22 cellular contexts compared by ENCODE assay signal in genomic region chr10:17250736-17251135, GRCh38. TPM values are rescaled to one million over a fixed set of nuclear protein-coding genes. Genes with fewer than 3 reads are reported as not detected.
A peak's percentile ranks its signal among the peaks of the same experiment; 100 is the strongest.
DNase-seq lines count a peak whose midpoint lies in the region; ATAC-seq, FAIRE-seq and TF ChIP-seq lines count a peak whose summit lies in the region.
"Had no signal": no experiment of that assay in that cellular context is flagged by ENCODE, and none has a peak within 500 bp of the region (broad histone marks: within the 10 kb centered on the region; RNA-seq: fewer than 3 reads in every experiment).

No MANE protein-coding gene starts in this region.

- H3K36me3 Mint-ChIP-seq in mesothelial cell of epicardium: peaks cover 11% of the 10 kb centered on the region

- H3K27ac ChIP-seq in C4-2B: no peak overlapping the region
- H3K27ac ChIP-seq in GM12878 (ENCODE audit: control insufficient read depth, insufficient read depth): no peak overlapping the region
- H3K27ac ChIP-seq in mesenchymal stem cell (ENCODE audit: low read length, poor library complexity, severe bottlenecking): no peak overlapping the region
- H3K27ac ChIP-seq: epithelial cell of prostate, sigmoid colon had no signal

- H2BK12ac ChIP-seq in mesenchymal stem cell (ENCODE audit: low read length in 2 of 2): no peak overlapping the region

- H4K20me1 ChIP-seq in GM12878 (ENCODE audit: control insufficient read depth, insufficient read depth): no peaks in the 10 kb centered on the region

- no peak overlapping the region for H2BK5ac ChIP-seq in mesenchymal stem cell (ENCODE audit: low read depth, low read length, poor library complexity, severe bottlenecking)

- intact Hi-C loops in GM12878 (cut with micrococcal nuclease; ENCODE audit: unreplicated experiment): loop anchor here (10.0 kb wide), 2 partner anchors 126 to 1346 kb away; partner anchors contain the start of gene CUBN

- 0 out of 2 replicates have a peak, but pooled peaks have one; percentile 4 for TF ChIP-seq CTCF in C4-2B (conservative IDR thresholded peaks at IDR 0.05)
- TF ChIP-seq CTCF in GM12878 (IDR thresholded peaks at IDR 0.05 in 2 of 3, conservative IDR thresholded peaks at IDR 0.05 in 1 of 3; ENCODE audit: control insufficient read depth in 2 of 3, extremely low read depth in 1 of 3, insufficient read depth in 1 of 3, low read depth in 3 of 3, low read length in 3 of 3): peak in 1 of 3 experiments; percentile 42; a peak in 1 of 6 replicates
- TF ChIP-seq CTCF in mesothelial cell of epicardium (IDR thresholded peaks at IDR 0.05; ENCODE audit: unreplicated experiment): no peak

- no peak overlapping the region for H4K91ac ChIP-seq in mesenchymal stem cell (ENCODE audit: low read length)

- TF ChIP-seq POLR2A in GM12878 (IDR thresholded peaks at IDR 0.05; ENCODE audit: low read depth, low read length): no peak
- TF ChIP-seq POLR2A in GM12892 (IDR thresholded peaks at IDR 0.05; ENCODE audit: low read depth, low read length): no peak

- POLR2A ChIA-PET in GM12878 (lab: Charles Lee): no interaction called here

- H3K27ac Mint-ChIP-seq in mesothelial cell of epicardium: no peak overlapping the region
- H3K27ac Mint-ChIP-seq: activated naive CD4-positive, alpha-beta T cell treated with anti-CD3 and anti-CD28 coated beads, Interleukin-2, amount 50 U/mL, for 24 hours; dendritic cell treated with granulocyte-macrophage colony-stimulating factor and Interleukin-4, amounts not matched to agents 40 ng/mL and 50 ng/mL, for 4 days had no signal

- FAIRE-seq in GM12878 (lab: Jason Lieb, UNC) (no peak), GM12892 (lab: Jason Lieb, UNC) (no peak)
- FAIRE-seq: HTR-8/SVneo, urothelium cell line had no signal

- SMC1A ChIA-PET in GM12878 (lab: Charles Lee; ENCODE audit: uncharacterized antibody, unreplicated experiment): no interaction called here

- H2AFZ ChIP-seq in GM12878 (ENCODE audit: control insufficient read depth, low read depth, low read length) (no peak overlapping the region), mesenchymal stem cell (ENCODE audit: low read depth, low read length) (no peak overlapping the region)

- no peak overlapping the region for H2AK5ac ChIP-seq in mesenchymal stem cell (ENCODE audit: low read length, severe bottlenecking)

- CTCF ChIA-PET in GM12878 (lab: Yijun Ruan, JAX): interaction anchor here (1.3 kb wide), 1 partner anchor 13 kb away, joined by 3 read pairs; no protein-coding TSS in a partner anchor

- peaks cover 31% of the 10 kb centered on the region for H3K9me3 Mint-ChIP-seq in mesothelial cell of epicardium
- H3K9me3 Mint-ChIP-seq: activated naive CD4-positive, alpha-beta T cell treated with anti-CD3 and anti-CD28 coated beads, Interleukin-2, amount 50 U/mL, for 24 hours had no signal

- no peaks in the 10 kb centered on the region for H3K27me3 Mint-ChIP-seq in mesothelial cell of epicardium (ENCODE audit: low read depth)
- H3K27me3 Mint-ChIP-seq: activated naive CD4-positive, alpha-beta T cell treated with anti-CD3 and anti-CD28 coated beads, Interleukin-2, amount 50 U/mL, for 24 hours; dendritic cell treated with granulocyte-macrophage colony-stimulating factor and Interleukin-4, amounts not matched to agents 40 ng/mL and 50 ng/mL, for 4 days; stimulated activated naive CD8-positive, alpha-beta T cell treated with anti-CD3 and anti-CD28 coated beads, Interleukin-15, amount 100 ng/mL, for 72 hours had no signal

- H3K27me3 ChIP-seq in GM12878 (replicated peaks in 1 of 2; ENCODE audit: control insufficient read depth in 2 of 2, insufficient read depth in 2 of 2, low read length in 1 of 2) (no peaks in the 10 kb centered on the region; a peak in 3 of 4 replicates), mesenchymal stem cell (ENCODE audit: control insufficient read depth in 1 of 2, insufficient read depth in 1 of 2, low read length in 2 of 2) (no peaks in the 10 kb centered on the region)
- H3K27me3 ChIP-seq: sigmoid colon had no signal

- RAD21 ChIA-PET in GM12878 (lab: Charles Lee; ENCODE audit: unreplicated experiment): no interaction called here

- no peaks in the 10 kb centered on the region for H3K79me2 ChIP-seq in GM12878 (ENCODE audit: control insufficient read depth, insufficient read depth, low read length)

- peaks cover 3% of the 10 kb centered on the region; the same call in 2 of the 3 replicates for H3K9me3 ChIP-seq in GM12878 (replicated peaks; ENCODE audit: control insufficient read depth, insufficient read depth, low read length)
- H3K9me3 ChIP-seq in mesenchymal stem cell (ENCODE audit: control insufficient read depth, low read length): peaks cover 6% of the 10 kb centered on the region
- H3K9me3 ChIP-seq: sigmoid colon had no signal

- in situ Hi-C loops in GM12878 (cut with MboI): loop anchor here (25.0 kb wide), 1 partner anchor 1363 kb away; no protein-coding TSS in a partner anchor

- H3K4me3 Mint-ChIP-seq in mesothelial cell of epicardium: no peak overlapping the region
- H3K4me3 Mint-ChIP-seq: activated naive CD4-positive, alpha-beta T cell treated with anti-CD3 and anti-CD28 coated beads, Interleukin-2, amount 50 U/mL, for 24 hours; dendritic cell treated with granulocyte-macrophage colony-stimulating factor and Interleukin-4, amounts not matched to agents 40 ng/mL and 50 ng/mL, for 4 days; stimulated activated naive CD8-positive, alpha-beta T cell treated with anti-CD3 and anti-CD28 coated beads, Interleukin-15, amount 100 ng/mL, for 72 hours had no signal

- no peak overlapping the region for H2BK15ac ChIP-seq in mesenchymal stem cell (ENCODE audit: low read depth, poor library complexity, severe bottlenecking)

- no peak overlapping the region for H3K14ac ChIP-seq in mesenchymal stem cell (ENCODE audit: low read length in 2 of 2)

- H2BK120ac ChIP-seq in mesenchymal stem cell (ENCODE audit: low read depth, low read length): no peak overlapping the region

- H3K4me1 Mint-ChIP-seq in mesothelial cell of epicardium: peaks cover 2% of the 10 kb centered on the region
- H3K4me1 Mint-ChIP-seq: activated naive CD4-positive, alpha-beta T cell treated with anti-CD3 and anti-CD28 coated beads, Interleukin-2, amount 50 U/mL, for 24 hours had no signal

- H3K4ac ChIP-seq in mesenchymal stem cell (ENCODE audit: low read depth in 1 of 2, low read length in 2 of 2): no peak overlapping the region

- H3K4me1 ChIP-seq in GM12878 (ENCODE audit: control insufficient read depth, insufficient read depth, low read length) (no peaks in the 10 kb centered on the region), mesenchymal stem cell (ENCODE audit: control insufficient read depth, insufficient read depth, low read depth, low read length) (no peaks in the 10 kb centered on the region)
- H3K4me1 ChIP-seq: sigmoid colon had no signal

- H3K18ac ChIP-seq in mesenchymal stem cell (ENCODE audit: low read depth in 1 of 2, low read length in 2 of 2): no peak overlapping the region

- no peak overlapping the region for H4K8ac ChIP-seq in mesenchymal stem cell (ENCODE audit: low read length)

- H3K23ac ChIP-seq in mesenchymal stem cell (ENCODE audit: low read length in 2 of 2): no peak overlapping the region

- no peaks in the 10 kb centered on the region for H3K36me3 ChIP-seq in GM12878 (ENCODE audit: control insufficient read depth in 2 of 2, insufficient read depth in 2 of 2, low read length in 1 of 2)
- no peaks in the 10 kb centered on the region for H3K36me3 ChIP-seq in mesenchymal stem cell (ENCODE audit: control insufficient read depth in 1 of 2, insufficient read depth in 2 of 2, low read depth in 1 of 2, low read length in 2 of 2)
- H3K36me3 ChIP-seq: sigmoid colon had no signal

- no peaks in the 10 kb centered on the region for H3K79me1 ChIP-seq in mesenchymal stem cell (replicated peaks; ENCODE audit: low read length, poor library complexity, severe bottlenecking)

- H3K9ac ChIP-seq in GM12878 (ENCODE audit: control insufficient read depth, insufficient read depth, low read length) (no peak overlapping the region), mesenchymal stem cell (ENCODE audit: low read length) (no peak overlapping the region)

- DNase-seq in HCEC 1CT: peak; percentile 23
- no peak for DNase-seq in GM12878 (ENCODE audit: low read depth, low spot score)
- DNase-seq in mesenchymal stem cell: peak; percentile 22
- DNase-seq in NCI-H69 (lab: John Stamatoyannopoulos, UW): no peak
- DNase-seq in mesothelial cell of epicardium (ENCODE audit: low spot score in 2 of 2, unreplicated experiment in 2 of 2): no peak
- DNase-seq in GM12892 (ENCODE audit: insufficient read length): no peak
- no peak for DNase-seq in SHP77 treated with DMSO at 0.1 percent for 48 hours (lab: John Stamatoyannopoulos, UW)
- DNase-seq: activated CD4-positive, CD25-positive, alpha-beta regulatory T cell; activated T-cell treated with anti-CD3 and anti-CD28 coated beads, Interleukin-2, amount 50 U/mL, for 48 hours; NCI-H2227 treated with DMSO at 0.1 percent for 48 hours; NK-92 treated with Interleukin-12 subunit alpha and Interleukin-12 subunit beta, amount 100 ng/mL, for 24 hours; occipital lobe; Right ventricle myocardium superior; sigmoid colon; stimulated activated naive CD8-positive, alpha-beta T cell treated with anti-CD3 and anti-CD28 coated beads, Interleukin-15, amount 100 ng/mL, for 72 hours; T-helper 2 cell had no signal

- BruUV-seq in GM12878 (replicated peaks; lab: Mats Ljungman, UMichigan): no TSS peak

- WGBS in GM12878 (ENCODE audit: insufficient coverage, insufficient replicate concordance, low lambda C conversion rate, missing lambda C conversion rate): 24% methylated on average over 2 of the region's 2 CpGs
- over 99% methylated on average over 2 of the region's 2 CpGs for WGBS in mesenchymal stem cell

- H3K4me2 ChIP-seq in GM12878 (ENCODE audit: control insufficient read depth, insufficient read depth): no peak overlapping the region
- no peak overlapping the region for H3K4me2 ChIP-seq in mesenchymal stem cell (ENCODE audit: low read length, poor library complexity, severe bottlenecking)

- ATAC-seq in GM12878: no peak
- ATAC-seq: stimulated activated naive CD8-positive, alpha-beta T cell treated with anti-CD3 and anti-CD28 coated beads, Interleukin-15, amount 100 ng/mL, for 72 hours had no signal

- TF ChIP-seq EP300 in GM12878 (IDR thresholded peaks at IDR 0.05; ENCODE audit: borderline replicate concordance in 1 of 2, control insufficient read depth in 1 of 2, low read depth in 2 of 2, low read length in 2 of 2): no peak

- TF ChIP-seq RAD21 in GM12878 (IDR thresholded peaks at IDR 0.05; ENCODE audit: insufficient read depth, low read depth, low read length): peak; percentile 38; the same call in 1 of the 2 replicates

- H3K4me3 ChIP-seq in GM12878 (no peak overlapping the region), mesenchymal stem cell (ENCODE audit: insufficient read depth in 1 of 2, low read depth in 1 of 2, low read length in 2 of 2) (no peak overlapping the region)
- H3K4me3 ChIP-seq: sigmoid colon had no signal

RNA-seq across cellular contexts. Expression of gene VIM, which starts 22.7 kb away (rescaled TPM):
- total RNA-seq in GM12878 (2013; cell fraction: nucleolus; rRNA removed): 102 and 108 TPM in 2 replicates
- total RNA-seq in GM12878 (2014; rRNA removed): 256 and 287 TPM in 2 replicates
- total RNA-seq in GM12878 (2014; rRNA removed; fragmentation: Illumina TruSeq; extraction: Trizol): 119 and 128 TPM in 2 replicates
- total RNA-seq in GM12878 (2021): 286 TPM in 2 replicates
- 52.3 TPM for polyA plus RNA-seq in GM12878 (2011; ENCODE audit: low read depth)
- polyA plus RNA-seq in GM12878 (2011; rRNA removed): 171 and 172 TPM in 2 replicates
- 203 and 208 TPM in 2 replicates for polyA plus RNA-seq in GM12878 (2011; cell fraction: cytosol; rRNA removed)
- 199 and 275 TPM in 2 replicates for polyA plus RNA-seq in GM12878 (2011; cell fraction: nucleus; rRNA removed)
- polyA plus RNA-seq in GM12878 (2012): 59.9 and 125 TPM in 2 replicates
- polyA plus RNA-seq in GM12878 (2014; fragmentation: Illumina TruSeq; extraction: Trizol): 217 and 253 TPM in 2 replicates
- 100 to 1,000 TPM in 1 of 2 experiments, 10 to 100 TPM in 1; 44.2 to 115 TPM for polyA plus RNA-seq in GM12878 (2014; fragmentation: Nextera tagmentation; extraction: Ambion mirVana)
- 146 and 169 TPM in 2 replicates for polyA plus RNA-seq in GM12878 (2014; rRNA removed)
- 100 to 1,000 TPM; 203 to 214 TPM for polyA plus RNA-seq in GM12878 (2016; fragmentation: Nextera tagmentation; extraction: Ambion mirVana)
- 229 and 260 TPM in 2 replicates for polyA minus RNA-seq in GM12878 (2011; rRNA and poly(A)+ RNA removed)
- 148 and 150 TPM in 2 replicates for polyA minus RNA-seq in GM12878 (2011; cell fraction: cytosol; rRNA and poly(A)+ RNA removed)
- 73.7 and 140 TPM in 2 replicates for polyA minus RNA-seq in GM12878 (2011; cell fraction: nucleus; rRNA and poly(A)+ RNA removed)
- 5,108 TPM for polyA plus RNA-seq in mesenchymal stem cell (2013, experiment 1 of 2)
- polyA plus RNA-seq in mesenchymal stem cell (2013, experiment 2 of 2): 5,084 TPM
- total RNA-seq in mesothelial cell of epicardium: 1,386 to 1,516 TPM (median 1,481 TPM) in 3 replicates
- 162 TPM for polyA plus RNA-seq in GM12892 (2012; ENCODE audit: missing spikeins)

RNA-seq across cellular contexts. Expression of gene TRDMT1, which starts 49.3 kb away (rescaled TPM):
- 14.5 and 14.6 TPM in 2 replicates for total RNA-seq in GM12878 (2013; cell fraction: nucleolus; rRNA removed)
- total RNA-seq in GM12878 (2014; rRNA removed) (4.3 and 5.0 TPM in 2 replicates), GM12878 (2014; rRNA removed; fragmentation: Illumina TruSeq; extraction: Trizol) (3.7 and 4.3 TPM in 2 replicates), GM12878 (2021) (3.9 and 4.4 TPM in 2 replicates), mesothelial cell of epicardium (8.2 to 12.3 TPM (median 8.6 TPM) in 3 replicates)
- polyA plus RNA-seq in GM12878 (2011; ENCODE audit: low read depth): 8.9 TPM
- polyA plus RNA-seq in GM12878 (2011; rRNA removed) (4.5 and 6.1 TPM in 2 replicates), GM12878 (2014; fragmentation: Illumina TruSeq; extraction: Trizol) (4.7 and 9.0 TPM in 2 replicates), GM12878 (2014; fragmentation: Nextera tagmentation; extraction: Ambion mirVana) (1 to 10 TPM; 2.3 to 5.2 TPM), GM12878 (2014; rRNA removed) (2.2 and 3.3 TPM in 2 replicates), GM12878 (2016; fragmentation: Nextera tagmentation; extraction: Ambion mirVana) (1 to 10 TPM; 7.1 to 9.7 TPM)
- polyA plus RNA-seq in GM12878 (2011; cell fraction: cytosol; rRNA removed): 1.1 and 1.8 TPM in 2 replicates
- 3.5 and 3.7 TPM in 2 replicates for polyA plus RNA-seq in GM12878 (2011; cell fraction: nucleus; rRNA removed)
- 1.2 and 1.6 TPM in 2 replicates for polyA plus RNA-seq in GM12878 (2012)
- 3.9 and 5.2 TPM in 2 replicates for polyA minus RNA-seq in GM12878 (2011; rRNA and poly(A)+ RNA removed)
- 2.5 and 3.6 TPM in 2 replicates for polyA minus RNA-seq in GM12878 (2011; cell fraction: cytosol; rRNA and poly(A)+ RNA removed)
- 5.9 and 8.4 TPM in 2 replicates for polyA minus RNA-seq in GM12878 (2011; cell fraction: nucleus; rRNA and poly(A)+ RNA removed)
- 4.6 TPM for polyA plus RNA-seq in mesenchymal stem cell (2013, experiment 1 of 2)
- 4.0 TPM for polyA plus RNA-seq in mesenchymal stem cell (2013, experiment 2 of 2)
- polyA plus RNA-seq in GM12892 (2012; ENCODE audit: missing spikeins): 4.4 TPM

Comparison
In these comparisons a context has a peak if more than half of its experiments do, and no peak if none do; other contexts are left out.
1. DNase-seq: peak in HCEC 1CT (single experiment) and mesenchymal stem cell (single experiment); none in GM12878 (single experiment), NCI-H69 (single experiment), mesothelial cell of epicardium (0 of 2), GM12892 (single experiment) and SHP77 treated with DMSO at 0.1 percent for 48 hours (single experiment).